1 cellular context compared by ENCODE assay signal in the genomic region with DNA sequence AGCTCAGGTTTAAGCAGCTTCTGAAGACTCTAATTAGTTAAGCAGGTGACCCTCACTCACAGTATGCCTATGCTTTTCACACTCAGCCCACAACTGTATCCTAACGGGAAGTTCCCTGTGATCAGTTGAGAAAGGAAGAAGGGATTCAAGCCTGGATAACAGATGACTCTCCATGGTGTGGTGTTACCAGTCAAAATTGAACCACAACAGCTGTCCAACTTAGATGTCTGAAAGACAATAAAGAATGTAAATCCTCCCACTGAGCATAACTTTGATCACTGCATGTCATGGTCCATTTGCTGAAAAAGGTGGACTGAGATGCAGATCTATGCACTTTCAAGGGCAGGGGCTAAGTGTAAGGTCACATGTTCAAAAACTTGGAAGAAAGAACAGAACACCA.
TF ChIP-seq lines count a peak whose summit lies in the region.

No MANE protein-coding gene starts in this region.

TF ChIP-seq in GM12878, 131 proteins besides CTCF, POLR2A, EP300 and RAD21:
- TF ChIP-seq BCLAF1 (IDR thresholded peaks at IDR 0.05): no peak
- no peak for TF ChIP-seq EED (IDR thresholded peaks at IDR 0.05; ENCODE audit: low read depth)
- TF ChIP-seq GABPA (IDR thresholded peaks at IDR 0.05; ENCODE audit: low read depth): no peak
- TF ChIP-seq NR2F1 (conservative IDR thresholded peaks at IDR 0.05): no peak
- TF ChIP-seq HDAC2 (IDR thresholded peaks at IDR 0.05): no peak
- TF ChIP-seq SKIL (IDR thresholded peaks at IDR 0.05; ENCODE audit: low read depth, poor library complexity, severe bottlenecking): no peak
- no peak for TF ChIP-seq KDM1A (IDR thresholded peaks at IDR 0.05; ENCODE audit: borderline replicate concordance)
- TF ChIP-seq IRF4 (IDR thresholded peaks at IDR 0.05; ENCODE audit: low read depth, low read length): no peak
- TF ChIP-seq ZNF207 (IDR thresholded peaks at IDR 0.05; ENCODE audit: borderline replicate concordance): no peak
